ENCODE assay signal across 1 cellular context in the genomic region with DNA sequence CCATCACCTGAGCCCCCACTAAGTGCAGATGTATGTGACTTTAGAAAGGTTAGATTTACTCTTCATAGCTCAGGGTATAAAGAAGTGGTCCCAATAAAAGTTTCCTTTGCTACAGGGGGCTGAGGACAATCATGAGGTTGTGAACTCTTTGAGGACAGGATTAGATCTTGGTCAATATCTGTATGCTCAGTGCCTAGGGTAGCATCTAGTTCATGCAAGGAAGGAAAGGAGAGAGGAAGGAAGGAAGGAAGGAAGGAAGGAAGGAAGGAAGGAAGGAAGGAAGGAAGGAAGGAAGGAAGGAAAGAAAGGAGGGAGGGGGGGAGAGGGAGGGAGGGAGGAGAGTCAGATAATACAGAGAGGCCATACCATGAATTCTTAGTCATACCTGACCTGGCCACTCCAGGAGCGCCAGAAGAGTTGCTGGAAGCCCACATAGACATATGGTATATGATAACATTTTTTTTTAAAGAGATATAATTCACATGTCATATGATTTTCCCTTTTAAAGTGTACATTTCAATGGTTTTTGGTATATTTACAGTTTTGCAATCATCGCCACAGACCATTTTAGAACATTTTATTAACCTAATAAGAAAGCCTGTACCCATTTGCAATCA.
A peak's percentile ranks its signal among the peaks of the same experiment; 100 is the strongest.
TF ChIP-seq lines count a peak whose summit lies in the region.

No MANE protein-coding gene starts in this region.

TF ChIP-seq in HepG2, 621 proteins besides CTCF, POLR2A, EP300 and RAD21:
- TF ChIP-seq PHB2 (IDR thresholded peaks at IDR 0.05; ENCODE audit: partially characterized antibody) (no peak), RFX1 (IDR thresholded peaks at IDR 0.05) (no peak), PCBP2 (optimal IDR thresholded peaks at IDR 0.05; ENCODE audit: low read depth, low read length, poor library complexity, severe bottlenecking) (peak; percentile 62)
